8 cellular contexts compared by ENCODE assay signal in the genomic region with DNA sequence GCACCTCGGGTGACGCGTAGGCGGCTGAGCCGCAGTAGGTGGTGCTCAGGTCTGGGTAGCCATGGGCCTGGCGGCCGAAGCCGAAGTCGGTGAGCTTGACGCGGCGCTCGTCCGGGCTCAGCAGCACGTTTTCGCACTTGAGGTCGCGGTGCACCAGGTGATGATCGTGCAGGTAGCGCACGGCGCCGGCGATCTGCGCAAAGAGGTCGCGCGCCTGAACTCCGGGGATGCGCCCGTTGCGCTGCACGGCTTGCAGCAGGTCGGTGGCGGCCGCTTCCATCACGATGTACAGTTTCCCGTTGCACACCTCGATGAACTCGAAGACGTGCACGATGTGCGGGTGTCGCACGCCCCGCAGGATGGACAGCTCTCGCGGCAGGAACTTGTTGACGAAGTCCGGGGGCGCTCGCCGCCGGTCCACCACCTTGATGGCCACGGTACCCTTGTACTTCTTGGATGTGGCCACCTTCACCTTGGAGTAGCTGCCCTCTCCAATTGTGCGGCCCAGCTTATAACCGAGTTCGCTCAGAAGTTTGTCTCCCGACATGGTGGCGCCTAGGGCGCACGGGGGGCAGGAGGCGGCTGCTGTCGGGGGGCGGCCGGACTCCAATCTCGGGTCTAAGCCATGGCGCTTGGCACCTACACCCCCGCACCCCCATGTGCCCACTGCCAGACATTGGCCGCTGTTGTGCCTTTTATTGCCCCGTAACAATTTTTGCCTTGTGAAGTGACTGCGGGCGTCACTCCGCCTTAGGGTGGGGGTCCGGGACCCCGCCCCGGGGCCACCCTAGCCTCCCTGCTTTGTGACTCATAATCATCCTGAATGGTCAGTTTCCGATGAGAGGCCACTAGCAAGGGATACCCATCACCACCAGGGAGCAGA. TPM values are rescaled to one million over a fixed set of nuclear protein-coding genes. Genes with fewer than 3 reads are reported as not detected.
DNase-seq lines count a peak whose midpoint lies in the region; ATAC-seq and TF ChIP-seq lines count a peak whose summit lies in the region.

TSS of gene TSSK6 (minus strand) at position 668 of the 883 bp plus-strand sequence. CDS start at position 547, 121 bp downstream.

- no peaks in the 10 kb centered on the region for H3K9me3 ChIP-seq in muscle layer of colon (ENCODE audit: low read length)

- peaks cover 8% of the 10 kb centered on the region for H3K36me3 ChIP-seq in muscle layer of colon (ENCODE audit: insufficient read depth, low read length)

- peak within 1 kb of the TSS; percentile 77 for H3K9ac ChIP-seq in muscle layer of colon (ENCODE audit: low read length)

- TF ChIP-seq CTCF in AG09309 (IDR thresholded peaks at IDR 0.05; ENCODE audit: control insufficient read depth, insufficient read depth, low read depth, low read length, missing control alignments), result peak; percentile 31
- no peak for TF ChIP-seq CTCF in coronary artery (IDR thresholded peaks at IDR 0.05)

- H3K27ac ChIP-seq in coronary artery (peak within 1 kb of the TSS; percentile 68 to 94), muscle layer of colon (ENCODE audit: low read depth, low read length) (peak within 1 kb of the TSS; percentile 93)

- DNase-seq in AG09309 (ENCODE audit: low read depth) (no peak), coronary artery (ENCODE audit: low spot score) (no peak), SKM-1 treated with dmso at 0.1 percent for 144 hours (lab: John Stamatoyannopoulos, UW; ENCODE audit: unreplicated experiment) (no peak), NCI-H128 (lab: John Stamatoyannopoulos, UW; ENCODE audit: unreplicated experiment) (no peak)
- DNase-seq in Jurkat, Clone E6-1 (ENCODE audit: low read depth, low spot score), result no peak

- no peak for ATAC-seq in HG02759 (IDR thresholded peaks at IDR 0.05; ENCODE audit: unreplicated experiment)
- ATAC-seq in GM21717 (IDR thresholded peaks at IDR 0.05; ENCODE audit: unreplicated experiment), result no peak

- H3K4me3 ChIP-seq in AG09309 (ENCODE audit: control insufficient read depth, low read depth, low read length) (peak within 1 kb of the TSS; percentile 87), coronary artery (peak within 1 kb of the TSS; percentile 95), muscle layer of colon (ENCODE audit: low read depth in 1 of 2, low read length in 2 of 2) (peak within 1 kb of the TSS; percentile 87 to 94)
- peak within 1 kb of the TSS; percentile 96 for H3K4me3 ChIP-seq in Jurkat, Clone E6-1 (ENCODE audit: low read length)

- peaks cover 14% of the 10 kb centered on the region for H3K4me1 ChIP-seq in muscle layer of colon (ENCODE audit: insufficient read depth, low read length)

- no peaks in the 10 kb centered on the region for H3K27me3 ChIP-seq in muscle layer of colon (ENCODE audit: control insufficient read depth in 1 of 2, insufficient read depth in 2 of 2, low read length in 2 of 2)

RNA-seq across cellular contexts. Expression of gene TSSK6, which starts in this region (rescaled TPM):
- 5.2 TPM for polyA plus RNA-seq in Jurkat, Clone E6-1 (2012; ENCODE audit: insufficient read depth, insufficient read length)
